Comparison of ENCODE assay signal across 1 cellular context in genomic region chr16:8822403-8822802, GRCh38.
TF ChIP-seq lines count a peak whose summit lies in the region.

No MANE protein-coding gene starts in this region.

TF ChIP-seq in WTC11, 78 proteins besides CTCF, POLR2A, EP300 and RAD21 (continued from another document):
- no peak for TF ChIP-seq SMAD4 (CRISPR knock-in tag; IDR thresholded peaks at IDR 0.05)
- no peak for TF ChIP-seq ERG (CRISPR knock-in tag; IDR thresholded peaks at IDR 0.05)
- no peak for TF ChIP-seq MAX (CRISPR knock-in tag; IDR thresholded peaks at IDR 0.05)
- TF ChIP-seq ARID4B (CRISPR knock-in tag; IDR thresholded peaks at IDR 0.05; ENCODE audit: borderline replicate concordance): no peak
- no peak for TF ChIP-seq NFYB (CRISPR knock-in tag; conservative IDR thresholded peaks at IDR 0.05; ENCODE audit: low read depth)
- no peak for TF ChIP-seq ZSCAN18 (CRISPR knock-in tag; IDR thresholded peaks at IDR 0.05)
- no peak for TF ChIP-seq ATF1 (CRISPR knock-in tag; IDR thresholded peaks at IDR 0.05)
- TF ChIP-seq CREM (CRISPR knock-in tag; IDR thresholded peaks at IDR 0.05): no peak
- no peak for TF ChIP-seq NR1H2 (CRISPR knock-in tag; IDR thresholded peaks at IDR 0.05)
